27 cellular contexts compared by ENCODE assay signal in genomic region chrY:15973200-15973599, GRCh38.
"Had no signal": no experiment of that assay in that cellular context is flagged by ENCODE, and none has a peak within 500 bp of the region (broad histone marks: within the 10 kb centered on the region; RNA-seq: fewer than 3 reads in every experiment).

No MANE protein-coding gene starts in this region.

- H3K36me3 ChIP-seq: stomach, suprapubic skin, thoracic aorta, thyroid gland, tibial artery, tibial nerve, transverse colon, upper lobe of left lung, upper lobe of right lung, uterus, vagina had no signal

- DNase-seq: stimulated activated CD4-positive, alpha-beta T cell treated with anti-CD3 and anti-CD28 coated beads, Interleukin-2, amount 100 ng/mL, for 48 hours; stimulated activated CD4-positive, alpha-beta T cell treated with anti-CD3 and anti-CD28 coated beads, Interleukin-4, amount 100 ng/mL, for 1 hour; stimulated activated CD4-positive, alpha-beta T cell treated with anti-CD3 and anti-CD28 coated beads, Interleukin-4, amount 100 ng/mL, for 24 hours; stimulated activated CD4-positive, alpha-beta T cell treated with anti-CD3 and anti-CD28 coated beads, Interleukin-4, amount 100 ng/mL, for 4 hours; stimulated activated CD8-positive, alpha-beta memory T cell treated with anti-CD3 and anti-CD28 coated beads, Interleukin-4, amount 100 ng/mL, for 48 hours; stimulated activated naive B cell treated with anti-CD40 and anti-IgM and Interleukin-4, amounts not matched to agents 10 μg/mL and 1 μg/mL and 100 μg/mL, for 72 hours; stimulated activated naive CD4-positive, alpha-beta T cell; stimulated activated naive CD4-positive, alpha-beta T cell treated with Interleukin-2 at 50 U/mL for 16 hours; stimulated activated naive CD8-positive, alpha-beta T cell treated with anti-CD3 and anti-CD28 coated beads, Interleukin-15, amount 100 ng/mL, for 72 hours; stimulated activated naive CD8-positive, alpha-beta T cell treated with anti-CD3 and anti-CD28 coated beads, Interleukin-15, Interleukin-2, amounts not matched to agents 100 U/mL and 50 U/mL, for 24 hours; stomach; substantia nigra; testis; thyroid gland; tibial artery; transverse colon; trophoblast cell; upper lobe of left lung; upper lobe of right lung; uterus had no signal

- H3K9me3 ChIP-seq: stomach, suprapubic skin, testis, thoracic aorta, thyroid gland, tibial artery, tibial nerve, transverse colon, upper lobe of left lung, upper lobe of right lung, uterus, vagina had no signal

- FAIRE-seq: urothelium cell line had no signal

- H3K4me1 ChIP-seq: stomach, suprapubic skin, testis, thyroid gland, tibial artery, tibial nerve, transverse colon, upper lobe of left lung, upper lobe of right lung, uterus, vagina had no signal

- H3K27ac ChIP-seq: stomach, suprapubic skin, testis, thoracic aorta, thyroid gland, tibial artery, tibial nerve, transverse colon, upper lobe of left lung, upper lobe of right lung, uterus, vagina had no signal

- H3K4me3 ChIP-seq: stomach, suprapubic skin, testis, thoracic aorta, thyroid gland, tibial artery, tibial nerve, transverse colon, upper lobe of left lung, upper lobe of right lung, uterus, vagina had no signal

- H3K27me3 ChIP-seq: stomach, suprapubic skin, testis, thyroid gland, tibial artery, tibial nerve, transverse colon, upper lobe of left lung, upper lobe of right lung, uterus, vagina had no signal

- ATAC-seq: stimulated activated effector memory CD8-positive, alpha-beta T cell treated with anti-CD3 and anti-CD28 coated beads, Interleukin-12 subunit alpha, Interleukin-12 subunit beta, amount 100 ng/mL, for 72 hours; stimulated activated memory B cell treated with anti-CD40 and anti-IgM and Interleukin-4, amounts not matched to agents 10 μg/mL and 1 μg/mL and 100 μg/mL, for 72 hours; stimulated activated naive B cell treated with anti-CD40 and anti-IgM and Interleukin-4, amounts not matched to agents 10 μg/mL and 1 μg/mL and 100 μg/mL, for 72 hours; stimulated activated naive CD8-positive, alpha-beta T cell treated with anti-CD3 and anti-CD28 coated beads, Interleukin-15, amount 100 ng/mL, for 72 hours; stimulated activated naive CD8-positive, alpha-beta T cell treated with anti-CD3 and anti-CD28 coated beads, Interleukin-15, Interleukin-2, amounts not matched to agents 100 U/mL and 50 U/mL, for 24 hours; upper lobe of right lung had no signal
